ENCODE assay signal across 25 cellular contexts in the genomic region with DNA sequence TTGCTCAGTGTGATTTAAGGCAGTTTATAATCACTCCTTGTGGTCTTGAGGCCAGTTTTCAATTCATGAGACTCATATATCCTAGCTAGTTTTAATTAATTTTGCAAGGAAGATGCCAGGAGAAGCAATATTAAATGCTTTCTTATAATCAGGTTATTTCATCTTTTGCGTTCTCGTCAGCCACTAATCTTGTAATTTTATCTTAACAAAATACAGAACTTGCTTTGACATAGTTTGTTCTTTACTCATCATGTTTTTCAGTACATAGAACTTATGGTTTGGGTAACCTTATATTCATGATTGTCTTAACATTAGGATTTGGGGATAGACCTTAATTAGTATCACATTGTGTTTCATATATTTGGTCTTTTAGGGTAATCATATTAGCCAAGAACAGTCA.
"Had no signal": no experiment of that assay in that cellular context is flagged by ENCODE, and none has a peak within 500 bp of the region (broad histone marks: within the 10 kb centered on the region; RNA-seq: fewer than 3 reads in every experiment).

No MANE protein-coding gene starts in this region.

- H3K4me1 ChIP-seq: colonic mucosa, esophagus squamous epithelium, foreskin keratinocyte, gastroesophageal sphincter, heart left ventricle, left lung, lower lobe of right lung had no signal

- H3K9me3 ChIP-seq: colonic mucosa, esophagus squamous epithelium, gastroesophageal sphincter, heart left ventricle, left lung, lower lobe of right lung, mucosa of descending colon had no signal

- ATAC-seq: effector memory CD8-positive, alpha-beta T cell; esophagus mucosa; foreskin keratinocyte; gastroesophageal sphincter; heart left ventricle; left cardiac atrium; left lung; left ventricle myocardium superior; lower lobe of right lung; mucosa of descending colon; naive thymus-derived CD8-positive, alpha-beta T cell had no signal

- DNase-seq: colonic mucosa; cortex of kidney; effector CD8-positive, alpha-beta T cell; effector memory CD8-positive, alpha-beta T cell; erythroblast; esophagus squamous epithelium; foreskin keratinocyte; heart left ventricle; hypothalamus; immature natural killer cell; left cardiac atrium; left lung; left ventricle myocardium superior; lower lobe of right lung; mesenchymal stem cell; mucosa of descending colon; naive B cell; naive thymus-derived CD8-positive, alpha-beta T cell had no signal

- H3K4me3 ChIP-seq: colonic mucosa, esophagus squamous epithelium, gastroesophageal sphincter, heart left ventricle, hepatocyte, left lung, lower lobe of right lung, mucosa of descending colon had no signal

- H3K79me2 ChIP-seq: hepatocyte had no signal

- H3K4me2 ChIP-seq: hepatocyte had no signal

- H3K27ac Mint-ChIP-seq: dendritic cell treated with granulocyte-macrophage colony-stimulating factor and Interleukin-4, amounts not matched to agents 40 ng/mL and 50 ng/mL, for 4 days; effector memory CD8-positive, alpha-beta T cell; immature natural killer cell; mesothelial cell of epicardium; naive B cell; naive thymus-derived CD8-positive, alpha-beta T cell had no signal

- H2AFZ ChIP-seq: hepatocyte had no signal

- H3K27ac ChIP-seq: colonic mucosa, epithelial cell of prostate, esophagus squamous epithelium, foreskin keratinocyte, gastroesophageal sphincter, heart left ventricle, hepatocyte, left lung, lower lobe of right lung had no signal

- H3K9me3 Mint-ChIP-seq: dendritic cell treated with granulocyte-macrophage colony-stimulating factor and Interleukin-4, amounts not matched to agents 40 ng/mL and 50 ng/mL, for 4 days; effector memory CD8-positive, alpha-beta T cell; endodermal cell; immature natural killer cell; mesothelial cell of epicardium; naive B cell; naive thymus-derived CD8-positive, alpha-beta T cell had no signal

- H3K4me3 Mint-ChIP-seq: dendritic cell treated with granulocyte-macrophage colony-stimulating factor and Interleukin-4, amounts not matched to agents 40 ng/mL and 50 ng/mL, for 4 days; effector memory CD8-positive, alpha-beta T cell; endodermal cell; immature natural killer cell; mesothelial cell of epicardium; naive B cell; naive thymus-derived CD8-positive, alpha-beta T cell had no signal

- H3K27me3 Mint-ChIP-seq: dendritic cell treated with granulocyte-macrophage colony-stimulating factor and Interleukin-4, amounts not matched to agents 40 ng/mL and 50 ng/mL, for 4 days; effector memory CD8-positive, alpha-beta T cell; naive B cell; naive thymus-derived CD8-positive, alpha-beta T cell had no signal

- H3K4me1 Mint-ChIP-seq: immature natural killer cell; naive B cell; naive thymus-derived CD8-positive, alpha-beta T cell had no signal

- H3K36me3 ChIP-seq: colonic mucosa, left lung, lower lobe of right lung had no signal

- H3K27me3 ChIP-seq: colonic mucosa, esophagus squamous epithelium, foreskin keratinocyte, gastroesophageal sphincter, heart left ventricle, hepatocyte, left lung had no signal
